7 cellular contexts compared by ENCODE assay signal in the genomic region with DNA sequence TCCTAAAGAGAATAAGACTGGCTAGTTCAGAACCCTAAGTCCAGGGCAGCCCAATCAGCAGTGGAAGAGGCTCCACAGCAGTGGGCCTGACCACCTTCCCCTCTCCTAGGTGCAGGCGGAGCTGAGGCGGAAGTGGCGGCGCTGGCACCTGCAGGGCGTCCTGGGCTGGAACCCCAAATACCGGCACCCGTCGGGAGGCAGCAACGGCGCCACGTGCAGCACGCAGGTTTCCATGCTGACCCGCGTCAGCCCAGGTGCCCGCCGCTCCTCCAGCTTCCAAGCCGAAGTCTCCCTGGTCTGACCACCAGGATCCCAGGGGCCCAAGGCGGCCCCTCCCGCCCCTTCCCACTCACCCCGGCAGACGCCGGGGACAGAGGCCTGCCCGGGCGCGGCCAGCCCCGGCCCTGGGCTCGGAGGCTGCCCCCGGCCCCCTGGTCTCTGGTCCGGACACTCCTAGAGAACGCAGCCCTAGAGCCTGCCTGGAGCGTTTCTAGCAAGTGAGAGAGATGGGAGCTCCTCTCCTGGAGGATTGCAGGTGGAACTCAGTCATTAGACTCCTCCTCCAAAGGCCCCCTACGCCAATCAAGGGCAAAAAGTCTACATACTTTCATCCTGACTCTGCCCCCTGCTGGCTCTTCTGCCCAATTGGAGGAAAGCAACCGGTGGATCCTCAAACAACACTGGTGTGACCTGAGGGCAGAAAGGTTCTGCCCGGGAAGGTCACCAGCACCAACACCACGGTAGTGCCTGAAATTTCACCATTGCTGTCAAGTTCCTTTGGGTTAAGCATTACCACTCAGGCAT. TPM values are rescaled to one million over a fixed set of nuclear protein-coding genes. Genes with fewer than 3 reads are reported as not detected.
DNase-seq lines count a peak whose midpoint lies in the region; ATAC-seq and TF ChIP-seq lines count a peak whose summit lies in the region.

No MANE protein-coding gene starts in this region.

- H3K27ac Mint-ChIP-seq in activated CD8-positive, alpha-beta T cell treated with anti-CD3 and anti-CD28 coated beads for 36 hours, result no peak overlapping the region

- peak overlapping the region in 1 of 12 donors; percentile 12 for H3K4me3 ChIP-seq in heart left ventricle

- no peaks in the 10 kb centered on the region for H3K36me3 Mint-ChIP-seq in activated CD8-positive, alpha-beta T cell treated with anti-CD3 and anti-CD28 coated beads for 36 hours (ENCODE audit: low read depth)

- WGBS in heart left ventricle, 4 donors, result 82 to 85% (median 84%) methylated on average over 28 to 35 of the region's 35 CpGs

- CTCF ChIA-PET in activated CD8-positive, alpha-beta T cell treated with anti-CD3 and anti-CD28 coated beads for 36 hours (lab: Charles Lee), result interaction anchor here (0.6 to 9.5 kb wide), 17 partner anchors 9 to 289 kb away, joined by 3 to 111 read pairs (median 5); a partner anchor contains a TSS

- H3K9me3 ChIP-seq in heart left ventricle, result no peaks in the 10 kb centered on the region

- POLR2A ChIA-PET in activated CD8-positive, alpha-beta T cell treated with anti-CD3 and anti-CD28 coated beads for 36 hours (lab: Charles Lee), result interaction anchor here (0.8 to 1.3 kb wide), 3 partner anchors 9 to 34 kb away, joined by 4 to 5 read pairs (median 4); a partner anchor contains a TSS

- no peak for TF ChIP-seq POLR2A in heart left ventricle (IDR thresholded peaks at IDR 0.05)

- H3K4me1 ChIP-seq in heart left ventricle, result peaks cover 0 to 17% (median 8%) of the 10 kb centered on the region in 12 donors

- H3K27me3 Mint-ChIP-seq in activated CD8-positive, alpha-beta T cell treated with anti-CD3 and anti-CD28 coated beads for 36 hours, result no peaks in the 10 kb centered on the region

- no peak overlapping the region for H3K4me3 Mint-ChIP-seq in activated CD8-positive, alpha-beta T cell treated with anti-CD3 and anti-CD28 coated beads for 36 hours

- no peaks in the 10 kb centered on the region for H3K9me3 Mint-ChIP-seq in activated CD8-positive, alpha-beta T cell treated with anti-CD3 and anti-CD28 coated beads for 36 hours

- H3K27me3 ChIP-seq in heart left ventricle, result no peaks in the 10 kb centered on the region

- no peaks in the 10 kb centered on the region for H3K36me3 ChIP-seq in heart left ventricle

- peak; percentile 54 for TF ChIP-seq CTCF in activated CD8-positive, alpha-beta T cell treated with anti-CD3 and anti-CD28 coated beads for 36 hours (IDR thresholded peaks at IDR 0.05)
- TF ChIP-seq CTCF in heart left ventricle (IDR thresholded peaks at IDR 0.05), result peak; percentile 12 to 59 (median 44)

- intact Hi-C loops in activated CD8-positive, alpha-beta T cell treated with anti-CD3 and anti-CD28 coated beads for 36 hours (cut with micrococcal nuclease), result loop anchor here (5.0 to 10.0 kb wide), 2 partner anchors 34 to 291 kb away; a partner anchor contains a TSS
- intact Hi-C loops in heart left ventricle (cut with DNase I), result loop anchor here in 7 of 10 donors (2.0 to 10.0 kb wide), 5 partner anchors 34 to 301 kb away; a partner anchor contains a TSS

- ATAC-seq in activated CD8-positive, alpha-beta T cell treated with anti-CD3 and anti-CD28 coated beads for 36 hours, result peak; percentile 69
- ATAC-seq in heart left ventricle, result peak in 2 of 4 donors; percentile 16 to 20
- no peak for ATAC-seq in GM18907 (IDR thresholded peaks at IDR 0.05; ENCODE audit: unreplicated experiment)
- ATAC-seq in HG03175 (IDR thresholded peaks at IDR 0.05; ENCODE audit: unreplicated experiment), result no peak

- H3K4me1 Mint-ChIP-seq in activated CD8-positive, alpha-beta T cell treated with anti-CD3 and anti-CD28 coated beads for 36 hours (ENCODE audit: low read depth), result peaks cover 9% of the 10 kb centered on the region

- H3K27ac ChIP-seq in heart left ventricle, result no peak overlapping the region

- DNase-seq in GDM1 (lab: John Stamatoyannopoulos, UW) (peak; percentile 38), Kasumi-1 (lab: John Stamatoyannopoulos, UW) (peak; percentile 58 to 82), heart left ventricle (no peak)
- peak; percentile 72 for DNase-seq in activated CD8-positive, alpha-beta T cell treated with anti-CD3 and anti-CD28 coated beads for 36 hours
- DNase-seq in stimulated activated CD4-positive, alpha-beta T cell treated with anti-CD3 and anti-CD28 coated beads, Interleukin-4, amount 100 ng/mL, for 24 hours, result peak; percentile 52

RNA-seq across cellular contexts. Expression of a gene that starts 33.7 kb away (rescaled TPM):
- 1 to 10 TPM; 8.5 to 9.0 TPM for total RNA-seq in activated CD8-positive, alpha-beta T cell treated with anti-CD3 and anti-CD28 coated beads for 36 hours
- 1 to 10 TPM in 8 of 9 donors, under 1 TPM in 1; 0.96 to 5.4 (median 1.7) TPM for total RNA-seq in heart left ventricle
- polyA plus RNA-seq in heart left ventricle, result 1 to 10 TPM; 3.0 to 3.5 TPM

RNA-seq across cellular contexts. Expression of a gene that starts 45.6 kb away (rescaled TPM):
- total RNA-seq in activated CD8-positive, alpha-beta T cell treated with anti-CD3 and anti-CD28 coated beads for 36 hours, result 10 to 100 TPM; 35.0 to 35.7 TPM
- 10 to 100 TPM; 19.9 to 40.5 (median 28.9) TPM for total RNA-seq in heart left ventricle
- polyA plus RNA-seq in heart left ventricle, result 10 to 100 TPM; 17.4 to 35.1 TPM

RNA-seq across cellular contexts. Expression of a gene that starts 54.5 kb away (rescaled TPM):
- total RNA-seq in activated CD8-positive, alpha-beta T cell treated with anti-CD3 and anti-CD28 coated beads for 36 hours, result 10 to 100 TPM; 56.9 to 59.6 TPM
- total RNA-seq in heart left ventricle, result 10 to 100 TPM; 10.7 to 16.9 (median 12.8) TPM
- polyA plus RNA-seq in heart left ventricle, result 10 to 100 TPM; 30.9 to 34.6 TPM

Comparison
In these comparisons a context has a peak if more than half of its experiments do, and no peak if none do; other contexts are left out.
1. DNase-seq: peak in GDM1 (single experiment), Kasumi-1 (2 of 2), activated CD8-positive, alpha-beta T cell treated with anti-CD3 and anti-CD28 coated beads for 36 hours (single experiment) and stimulated activated CD4-positive, alpha-beta T cell treated with anti-CD3 and anti-CD28 coated beads, Interleukin-4, amount 100 ng/mL, for 24 hours (single experiment); none in heart left ventricle (0 of 5).